Comparison of ENCODE assay signal across 38 cellular contexts in the genomic region with DNA sequence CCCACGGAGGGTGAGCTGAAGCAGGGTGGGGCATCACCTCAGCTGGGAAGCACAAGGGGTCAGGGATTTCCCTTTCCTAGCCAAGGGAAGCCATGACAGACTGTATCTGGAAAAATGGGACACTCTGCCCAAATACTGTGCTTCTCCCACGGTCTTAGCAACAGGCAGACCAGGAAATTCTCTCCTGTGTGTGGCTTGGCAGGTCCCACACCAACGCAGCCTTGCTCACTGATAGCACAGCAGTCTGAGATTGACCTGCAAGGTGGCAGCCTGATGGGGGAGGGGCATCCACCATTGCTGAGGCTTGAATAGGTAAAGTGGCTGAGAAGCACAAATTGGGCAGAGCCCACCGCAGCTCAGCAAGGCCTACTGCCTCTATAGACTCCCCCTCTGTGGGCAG. TPM values are rescaled to one million over a fixed set of nuclear protein-coding genes. Genes with fewer than 3 reads are reported as not detected.
A peak's percentile ranks its signal among the peaks of the same experiment; 100 is the strongest.
DNase-seq lines count a peak whose midpoint lies in the region; ATAC-seq, FAIRE-seq and TF ChIP-seq lines count a peak whose summit lies in the region.
"Had no signal": no experiment of that assay in that cellular context is flagged by ENCODE, and none has a peak within 500 bp of the region (broad histone marks: within the 10 kb centered on the region; RNA-seq: fewer than 3 reads in every experiment).

No MANE protein-coding gene starts in this region.

- ATAC-seq in body of pancreas (no peak), pancreas (peak; percentile 29 to 87 (median 72)), GM19455 (IDR thresholded peaks at IDR 0.05; ENCODE audit: unreplicated experiment) (no peak)
- ATAC-seq: A549; CD8-positive, alpha-beta T cell had no signal

- H4K8ac ChIP-seq in neuronal stem cell (ENCODE audit: low read depth, low read length), result no peak overlapping the region

- no peak overlapping the region for H3K4me2 ChIP-seq in neuronal stem cell (ENCODE audit: insufficient read depth, low read length, poor library complexity, severe bottlenecking)
- H3K4me2 ChIP-seq: A549; BLaER1; BLaER1 treated with 17β-estradiol and CSF1 and Interleukin-3, amounts not matched to agents 10 nM and 100 nM had no signal

- no peak for TF ChIP-seq CTCF in body of pancreas (IDR thresholded peaks at IDR 0.05)
- TF ChIP-seq CTCF in pancreas (IDR thresholded peaks at IDR 0.05), result no peak
- no peak for TF ChIP-seq CTCF in stomach (IDR thresholded peaks at IDR 0.05)

- no peak overlapping the region for H2BK12ac ChIP-seq in neuronal stem cell (ENCODE audit: low read length)

- TF ChIP-seq POLR2A in body of pancreas (IDR thresholded peaks at IDR 0.05) (no peak), stomach (IDR thresholded peaks at IDR 0.05) (no peak)

- H3K4ac ChIP-seq in neuronal stem cell (ENCODE audit: low read length), result no peak overlapping the region

- no peak overlapping the region for H4K91ac ChIP-seq in neuronal stem cell (ENCODE audit: low read depth, low read length, poor library complexity)

- DNase-seq in body of pancreas (peak in 3 of 4 donors; percentile 14 to 45 (median 38)), pancreas (peak in 4 of 6 donors; percentile 27 to 47 (median 40)), stomach (peak; percentile 44), urothelium cell line (ENCODE audit: low spot score) (no peak), neuronal stem cell (ENCODE audit: low spot score) (no peak), NCI-H1105 treated with DMSO at 0.1 percent for 48 hours (lab: John Stamatoyannopoulos, UW) (no peak), SKM-1 (lab: John Stamatoyannopoulos, UW; ENCODE audit: unreplicated experiment) (no peak)
- DNase-seq: 8988T; ACHN; AML-193; BE2C; C1 segment of cervical spinal cord; Caco-2; Calu3; CD4-positive, alpha-beta memory T cell; CD4-positive, alpha-beta T cell; CD4-positive, CD25-positive, alpha-beta regulatory T cell; CD8-positive, alpha-beta memory T cell; CD8-positive, alpha-beta T cell; COR-L47; DMS 273 treated with DMSO at 0.1 percent for 48 hours; DMS153; DMS53; DMS79; DMS79 treated with DMSO at 0.1 percent for 48 hours; DND-41; EL had no signal

- H3K27ac ChIP-seq in body of pancreas (no peak overlapping the region), pancreas (no peak overlapping the region), stomach (no peak overlapping the region), neuronal stem cell (replicated peaks; ENCODE audit: low read length) (no peak overlapping the region)
- H3K27ac ChIP-seq: 22Rv1; A549; BLaER1; BLaER1 treated with 17β-estradiol and CSF1 and Interleukin-3, amounts not matched to agents 10 nM and 100 nM; C4-2B had no signal

- 20 to 59% methylated on average over 2 to 4 of the region's 4 CpGs for WGBS in body of pancreas, 2 donors
- WGBS in pancreas, 2 donors, result 44 to 55% methylated on average over 4 of the region's 4 CpGs
- 27 to 64% (median 55%) methylated on average over 3 to 4 of the region's 4 CpGs for WGBS in stomach, 5 donors
- WGBS in neuronal stem cell (ENCODE audit: extremely low coverage in 2 of 2, insufficient read length in 2 of 2, insufficient replicate concordance in 1 of 2), 2 donors, result no CpG with 5 or more reads among the region's 4 CpGs

- H3K79me1 ChIP-seq in neuronal stem cell (ENCODE audit: low read depth, low read length), result no peaks in the 10 kb centered on the region

- H3K9me3 ChIP-seq in body of pancreas (no peaks in the 10 kb centered on the region), pancreas (no peaks in the 10 kb centered on the region), stomach (peaks cover 0 to 25% (median 7%) of the 10 kb centered on the region in 4 donors), neuronal stem cell (replicated peaks in 1 of 2; ENCODE audit: control insufficient read depth in 2 of 2, insufficient read depth in 1 of 2, low read depth in 1 of 2, low read length in 2 of 2) (peaks cover 2 to 3% of the 10 kb centered on the region in 2 donors)
- H3K9me3 ChIP-seq: Caco-2 had no signal

- H3K14ac ChIP-seq in neuronal stem cell (ENCODE audit: low read length), result no peak overlapping the region

- no peak overlapping the region for H2AFZ ChIP-seq in neuronal stem cell (ENCODE audit: low read length)

- H2BK15ac ChIP-seq in neuronal stem cell (ENCODE audit: low read length), result no peak overlapping the region

- H2BK5ac ChIP-seq in neuronal stem cell (ENCODE audit: low read length), result no peak overlapping the region

- no peak for TF ChIP-seq EP300 in stomach (IDR thresholded peaks at IDR 0.05)

- H3K4me3 ChIP-seq in body of pancreas (no peak overlapping the region), pancreas (no peak overlapping the region), stomach (no peak overlapping the region), neuronal stem cell (ENCODE audit: low read length in 2 of 2) (no peak overlapping the region)
- H3K4me3 ChIP-seq: A549; BLaER1; BLaER1 treated with 17β-estradiol and CSF1 and Interleukin-3, amounts not matched to agents 10 nM and 100 nM had no signal

- H2BK120ac ChIP-seq in neuronal stem cell (ENCODE audit: low read depth, low read length), result no peak overlapping the region

- intact Hi-C loops in body of pancreas (cut with DNase I) (no loop called here), pancreas (cut with DNase I) (no loop called here), stomach (cut with DNase I; ENCODE audit: low total_unique reads) (no loop called here)

- H3K23ac ChIP-seq in neuronal stem cell (ENCODE audit: low read depth, low read length, poor library complexity), result no peak overlapping the region

- H3K9ac ChIP-seq in neuronal stem cell (ENCODE audit: low read depth, low read length, poor library complexity), result no peak overlapping the region
- H3K9ac ChIP-seq: BLaER1; BLaER1 treated with 17β-estradiol and CSF1 and Interleukin-3, amounts not matched to agents 10 nM and 100 nM had no signal

- H3K27me3 ChIP-seq in body of pancreas (no peaks in the 10 kb centered on the region), pancreas (no peaks in the 10 kb centered on the region), stomach (no peaks in the 10 kb centered on the region), neuronal stem cell (ENCODE audit: control insufficient read depth in 3 of 3, insufficient read depth in 3 of 3, low read depth in 1 of 3, low read length in 3 of 3) (no peaks in the 10 kb centered on the region)
- H3K27me3 ChIP-seq: BE2C; BLaER1; BLaER1 treated with 17β-estradiol and CSF1 and Interleukin-3, amounts not matched to agents 10 nM and 100 nM had no signal

- H3K18ac ChIP-seq in neuronal stem cell (ENCODE audit: low read length), result no peak overlapping the region

- H2AK5ac ChIP-seq in neuronal stem cell (ENCODE audit: low read depth, low read length), result no peak overlapping the region

- H3K4me1 ChIP-seq in body of pancreas, result no peaks in the 10 kb centered on the region
- no peaks in the 10 kb centered on the region for H3K4me1 ChIP-seq in pancreas
- no peaks in the 10 kb centered on the region for H3K4me1 ChIP-seq in stomach
- H3K4me1 ChIP-seq in neuronal stem cell (ENCODE audit: control insufficient read depth in 2 of 2, insufficient read depth in 1 of 2, low read depth in 1 of 2, low read length in 2 of 2), result no peaks in the 10 kb centered on the region
- H3K4me1 ChIP-seq: A549, BE2C, BLaER1, Caco-2 had no signal

- FAIRE-seq in pancreas (lab: Jason Lieb, UNC), result no peak
- FAIRE-seq in urothelium cell line (lab: Jason Lieb, UNC), result peak; percentile 66
- FAIRE-seq: A204.1, A549, D721Med had no signal

- H3K36me3 ChIP-seq in body of pancreas (replicated peaks in 1 of 2; ENCODE audit: insufficient read depth in 1 of 2, low read depth in 2 of 2) (no peaks in the 10 kb centered on the region), pancreas (no peaks in the 10 kb centered on the region), stomach (no peaks in the 10 kb centered on the region), neuronal stem cell (replicated peaks in 1 of 2; ENCODE audit: control insufficient read depth in 2 of 2, insufficient read depth in 2 of 2, low read length in 2 of 2) (no peaks in the 10 kb centered on the region)
- H3K36me3 ChIP-seq: BLaER1; BLaER1 treated with 17β-estradiol and CSF1 and Interleukin-3, amounts not matched to agents 10 nM and 100 nM had no signal

RNA-seq across cellular contexts. Expression of gene RAB3C, which starts 23.2 kb away (rescaled TPM):
- 10 to 100 TPM in 1 of 2 donors, 1 to 10 TPM in 1; 2.3 to 45.2 TPM for total RNA-seq in body of pancreas
- 1 to 10 TPM; 1.7 to 9.0 (median 6.2) TPM for total RNA-seq in pancreas
- 1 to 10 TPM; 3.0 to 5.4 TPM for polyA plus RNA-seq in pancreas
- total RNA-seq in stomach, result 1 to 10 TPM in 2 of 5 donors, not detected in 3; 2.2 to 7.9 TPM
- polyA plus RNA-seq in stomach, result 1 to 10 TPM in 2 of 3 donors, under 1 TPM in 1; 0.31 to 3.2 (median 1.1) TPM
- polyA plus RNA-seq in neuronal stem cell (2013, experiment 1 of 2), result 7.3 TPM
- 6.0 TPM for polyA plus RNA-seq in neuronal stem cell (2013, experiment 2 of 2)
- total RNA-seq: A172; Caco-2; Calu3; CD4-positive, alpha-beta memory T cell; CD4-positive, alpha-beta T cell; CD4-positive, CD25-positive, alpha-beta regulatory T cell; CD8-positive, alpha-beta memory T cell; CD8-positive, alpha-beta T cell had no signal
- polyA plus RNA-seq: A549; AG04450; BJ; CD4-positive, alpha-beta memory T cell; CD4-positive, CD25-positive, alpha-beta regulatory T cell; CD8-positive, alpha-beta memory T cell had no signal

Comparison
In these comparisons a context has a peak if more than half of its experiments do, and no peak if none do; other contexts are left out.
1. ATAC-seq: peak in pancreas (4 of 4); none in body of pancreas (single experiment) and GM19455 (single experiment).
2. DNase-seq: peak in body of pancreas (3 of 4), pancreas (4 of 6) and stomach (single experiment); none in urothelium cell line (single experiment), neuronal stem cell (single experiment), NCI-H1105 treated with DMSO at 0.1 percent for 48 hours (single experiment) and SKM-1 (single experiment).